28 cellular contexts compared by ENCODE assay signal in the genomic region with DNA sequence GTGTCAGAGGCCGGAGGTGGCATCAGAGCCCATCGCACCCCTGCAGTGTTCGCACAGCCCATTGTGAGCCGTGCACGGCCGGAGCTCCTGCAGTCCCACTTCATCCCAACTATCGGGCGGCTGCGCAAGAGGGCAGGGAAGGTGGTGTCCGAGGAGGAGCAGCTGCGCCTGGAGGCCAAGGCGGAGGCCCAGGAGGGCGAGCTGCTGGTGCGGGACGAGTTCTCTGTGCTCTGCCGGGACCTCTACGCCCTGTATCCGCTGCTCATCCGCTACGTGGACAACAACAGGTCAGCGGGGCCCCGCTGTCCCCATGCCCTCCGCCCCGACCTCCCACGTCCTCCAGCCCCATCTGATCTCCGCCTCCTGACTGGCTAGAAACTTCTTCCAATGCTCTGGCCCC.
"Had no signal": no experiment of that assay in that cellular context is flagged by ENCODE, and none has a peak within 500 bp of the region (broad histone marks: within the 10 kb centered on the region; RNA-seq: fewer than 3 reads in every experiment).

No MANE protein-coding gene starts in this region.

- H3K27ac ChIP-seq: neural progenitor cell, neutrophil, ovary, parathyroid adenoma, prostate gland, right lobe of liver, sigmoid colon, stomach, thoracic aorta, thyroid gland, tibial nerve, upper lobe of left lung, vagina had no signal

- H3K27me3 ChIP-seq: neural progenitor cell, neutrophil, ovary, right lobe of liver, sigmoid colon, thyroid gland, tibial nerve, upper lobe of left lung, vagina had no signal

- H3K4me3 ChIP-seq: neural progenitor cell, ovary, prostate gland, right lobe of liver, sigmoid colon, stomach, thoracic aorta, thyroid gland, tibial nerve, upper lobe of left lung, vagina had no signal

- H3K9me3 ChIP-seq: neutrophil, ovary, prostate gland, right lobe of liver, sigmoid colon, stomach, thoracic aorta, thyroid gland, tibial nerve, upper lobe of left lung, vagina had no signal

- H3K27ac Mint-ChIP-seq: naive thymus-derived CD8-positive, alpha-beta T cell; natural killer cell treated with Interleukin-12 subunit alpha and Interleukin-12 subunit beta and Interleukin-15 and Interleukin-18, amount 100 ng/mL, for 72 hours; neural progenitor cell; stimulated activated naive B cell treated with anti-CD40 and anti-IgM and Interleukin-4, amounts not matched to agents 10 μg/mL and 1 μg/mL and 100 μg/mL, for 72 hours; stimulated activated naive CD8-positive, alpha-beta T cell treated with anti-CD3 and anti-CD28 coated beads, Interleukin-15, Interleukin-2, amounts not matched to agents 100 ng/mL and 50 ng/mL, for 24 hours had no signal

- H3K9ac ChIP-seq: neural progenitor cell, parathyroid adenoma had no signal

- H3K36me3 Mint-ChIP-seq: naive B cell; naive thymus-derived CD8-positive, alpha-beta T cell; natural killer cell treated with Interleukin-12 subunit alpha and Interleukin-12 subunit beta and Interleukin-15 and Interleukin-18, amount 100 ng/mL, for 72 hours; neural progenitor cell; stimulated activated naive B cell treated with anti-CD40 and anti-IgM and Interleukin-4, amounts not matched to agents 10 μg/mL and 1 μg/mL and 100 μg/mL, for 72 hours had no signal

- H3K27me3 Mint-ChIP-seq: natural killer cell treated with Interleukin-12 subunit alpha and Interleukin-12 subunit beta and Interleukin-15 and Interleukin-18, amount 100 ng/mL, for 72 hours; stimulated activated naive CD8-positive, alpha-beta T cell treated with anti-CD3 and anti-CD28 coated beads, Interleukin-15, Interleukin-2, amounts not matched to agents 100 ng/mL and 50 ng/mL, for 24 hours had no signal

- H2AFZ ChIP-seq: neural progenitor cell, parathyroid adenoma had no signal

- H3K4me1 ChIP-seq: neural progenitor cell, prostate gland, right lobe of liver, thyroid gland, vagina had no signal

- H3K36me3 ChIP-seq: neural progenitor cell, neutrophil, ovary, prostate gland, right lobe of liver, sigmoid colon, stomach, thoracic aorta, thyroid gland, tibial nerve, upper lobe of left lung, vagina had no signal

- DNase-seq: naive B cell; naive thymus-derived CD8-positive, alpha-beta T cell; nucleus accumbens; ovary; right cardiac atrium; right lobe of liver; sigmoid colon; small intestine; stimulated activated CD4-positive, alpha-beta T cell treated with anti-CD3 and anti-CD28 coated beads, Interleukin-15, amount 100 ng/mL, for 24 hours; stimulated activated CD4-positive, alpha-beta T cell treated with anti-CD3 and anti-CD28 coated beads, Interleukin-2, amount 100 ng/mL, for 24 hours; stimulated activated CD4-positive, alpha-beta T cell treated with anti-CD3 and anti-CD28 coated beads, Interleukin-2, amount 100 ng/mL, for 48 hours; stimulated activated CD4-positive, alpha-beta T cell treated with anti-CD3 and anti-CD28 coated beads, Interleukin-4, amount 100 ng/mL, for 24 hours; stimulated activated naive B cell treated with anti-CD40 and anti-IgM and Interleukin-4, amounts not matched to agents 10 μg/mL and 1 μg/mL and 100 μg/mL, for 72 hours; stimulated activated naive CD4-positive, alpha-beta T cell treated with Interleukin-2 at 50 U/mL for 16 hours; stomach; thyroid gland; trophoblast cell had no signal

- H3K9me3 Mint-ChIP-seq: naive B cell; naive thymus-derived CD8-positive, alpha-beta T cell; natural killer cell treated with Interleukin-12 subunit alpha and Interleukin-12 subunit beta and Interleukin-15 and Interleukin-18, amount 100 ng/mL, for 72 hours; neural progenitor cell; stimulated activated effector memory CD8-positive, alpha-beta T cell treated with anti-CD3 and anti-CD28 coated beads, Interleukin-12 subunit alpha, Interleukin-12 subunit beta, amount 100 ng/mL, for 72 hours; stimulated activated naive B cell treated with anti-CD40 and anti-IgM and Interleukin-4, amounts not matched to agents 10 μg/mL and 1 μg/mL and 100 μg/mL, for 72 hours; stimulated activated naive CD8-positive, alpha-beta T cell treated with anti-CD3 and anti-CD28 coated beads, Interleukin-15, Interleukin-2, amounts not matched to agents 100 ng/mL and 50 ng/mL, for 24 hours had no signal

- H3K4me3 Mint-ChIP-seq: naive thymus-derived CD8-positive, alpha-beta T cell; natural killer cell treated with Interleukin-12 subunit alpha and Interleukin-12 subunit beta and Interleukin-15 and Interleukin-18, amount 100 ng/mL, for 72 hours; neural progenitor cell; stimulated activated effector memory CD8-positive, alpha-beta T cell treated with anti-CD3 and anti-CD28 coated beads, Interleukin-12 subunit alpha, Interleukin-12 subunit beta, amount 100 ng/mL, for 72 hours; stimulated activated naive B cell treated with anti-CD40 and anti-IgM and Interleukin-4, amounts not matched to agents 10 μg/mL and 1 μg/mL and 100 μg/mL, for 72 hours; stimulated activated naive CD8-positive, alpha-beta T cell treated with anti-CD3 and anti-CD28 coated beads, Interleukin-15, Interleukin-2, amounts not matched to agents 100 ng/mL and 50 ng/mL, for 24 hours had no signal

- H3K4me2 ChIP-seq: neural progenitor cell had no signal

- ATAC-seq: naive thymus-derived CD8-positive, alpha-beta T cell; natural killer cell treated with Interleukin-12 subunit alpha and Interleukin-12 subunit beta and Interleukin-15 and Interleukin-18, amount 100 ng/mL, for 72 hours; right cardiac atrium; stimulated activated effector memory CD8-positive, alpha-beta T cell treated with anti-CD3 and anti-CD28 coated beads, Interleukin-12 subunit alpha, Interleukin-12 subunit beta, amount 100 ng/mL, for 72 hours; stimulated activated naive B cell treated with anti-CD40 and anti-IgM and Interleukin-4, amounts not matched to agents 10 μg/mL and 1 μg/mL and 100 μg/mL, for 72 hours had no signal
